Comparison of ENCODE assay signal across 26 cellular contexts in genomic region chr5:53956632-53957031, GRCh38.
"Had no signal": no experiment of that assay in that cellular context is flagged by ENCODE, and none has a peak within 500 bp of the region (broad histone marks: within the 10 kb centered on the region; RNA-seq: fewer than 3 reads in every experiment).

No MANE protein-coding gene starts in this region.

- H3K4me3 ChIP-seq: coronary artery, dorsolateral prefrontal cortex, heart left ventricle had no signal

- H3K27me3 ChIP-seq: brain microvascular endothelial cell, dorsolateral prefrontal cortex, heart left ventricle had no signal

- DNase-seq: activated CD4-positive, alpha-beta memory T cell treated with anti-CD3 and anti-CD28 coated beads, Interleukin-2, amount 10 ng/mL, durations not matched to agents 7 days and 5 days; activated CD4-positive, alpha-beta T cell treated with anti-CD3 and anti-CD28 coated beads for 36 hours; activated CD4-positive, alpha-beta T cell treated with anti-CD3 and anti-CD28 coated beads, Interleukin-2, amount 10 ng/mL, durations not matched to agents 24 days and 14 days; activated CD4-positive, CD25-positive, alpha-beta regulatory T cell; activated CD4-positive, CD25-positive, alpha-beta regulatory T cell treated with anti-CD3 and anti-CD28 coated beads, Interleukin-2, amount 50 U/mL, for 72 hours; activated effector memory CD4-positive, alpha-beta T cell treated with Interleukin-2 at 50 U/mL for 16 hours; activated gamma-delta T cell treated with Interleukin-2 at 50 U/mL for 16 hours; activated naive CD4-positive, alpha-beta T cell treated with anti-CD3 and anti-CD28 coated beads, Interleukin-2, amount 50 U/mL, for 16 hours; activated naive CD4-positive, alpha-beta T cell treated with Interleukin-2 at 50 U/mL for 16 hours; activated T-cell treated with anti-CD3 and anti-CD28 coated beads, Interleukin-2, amount 50 U/mL, for 4 hours; amniotic stem cell; anterior cingulate cortex; brain microvascular endothelial cell; dorsolateral prefrontal cortex; effector memory CD4-positive, alpha-beta T cell; endodermal cell; foreskin fibroblast; glutamatergic neuron; heart left ventricle; T-helper 2 cell had no signal

- H3K4me1 ChIP-seq: heart left ventricle had no signal

- FAIRE-seq: astrocyte, bronchial epithelial cell, frontal cortex had no signal

- ATAC-seq: activated CD4-positive, alpha-beta T cell treated with anti-CD3 and anti-CD28 coated beads for 36 hours; activated T-cell treated with anti-CD3 and anti-CD28 coated beads, Interleukin-2, amount 50 U/mL, for 4 hours; activated T-helper 17 cell treated with anti-CD3 and anti-CD28 coated beads, Interleukin-2, amount 50 U/mL, for 72 hours; esophagus mucosa; heart left ventricle had no signal

- H3K27ac ChIP-seq: brain microvascular endothelial cell, coronary artery, dorsolateral prefrontal cortex, heart left ventricle had no signal

- H3K36me3 ChIP-seq: brain microvascular endothelial cell had no signal
